In the genomic region with DNA sequence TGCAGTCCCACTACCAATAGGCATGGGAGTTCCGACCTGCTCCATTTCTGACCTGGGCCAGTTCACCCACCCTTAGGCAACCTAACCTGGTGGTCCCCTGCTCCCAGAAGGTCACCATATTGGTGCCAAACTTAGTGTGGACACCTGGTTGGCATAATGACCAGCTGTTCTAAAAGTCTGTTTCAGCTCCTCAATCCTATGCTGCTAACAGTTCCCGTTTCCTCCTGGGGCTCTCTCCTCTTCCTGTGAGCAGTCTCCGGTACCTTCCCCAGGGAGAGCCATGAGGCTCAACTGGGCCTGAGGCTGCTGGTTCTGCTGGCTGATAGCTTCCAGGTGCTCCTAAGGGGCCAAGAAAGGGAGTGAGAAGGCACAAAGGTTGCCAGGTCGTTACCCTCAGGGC, we compare ENCODE assay signal across 28 cellular contexts.
"Had no signal": no experiment of that assay in that cellular context is flagged by ENCODE, and none has a peak within 500 bp of the region (broad histone marks: within the 10 kb centered on the region; RNA-seq: fewer than 3 reads in every experiment).

No MANE protein-coding gene starts in this region.

- H3K36me3 ChIP-seq: left lung, lower lobe of right lung, neural progenitor cell, ovary, right atrium auricular region, right lobe of liver, tibial nerve, vagina had no signal

- H3K9me3 ChIP-seq: left lung, lower lobe of right lung, neutrophil, ovary, right atrium auricular region, right lobe of liver, tibial nerve, vagina had no signal

- H3K27ac ChIP-seq: left lung, lower lobe of right lung, neural progenitor cell, neutrophil, ovary, right atrium auricular region, right lobe of liver, tibial nerve, vagina had no signal

- H3K4me3 ChIP-seq: left lung, lower lobe of right lung, neural progenitor cell, ovary, right atrium auricular region, right lobe of liver, smooth muscle cell, tibial nerve, vagina had no signal

- H3K4me2 ChIP-seq: neural progenitor cell, smooth muscle cell had no signal

- ATAC-seq: left colon; left lung; lower lobe of right lung; naive thymus-derived CD8-positive, alpha-beta T cell; right lobe of liver; stimulated activated memory B cell treated with anti-CD40 and anti-IgM and Interleukin-4, amounts not matched to agents 10 μg/mL and 1 μg/mL and 100 μg/mL, for 72 hours had no signal

- H3K27me3 ChIP-seq: left lung, neural progenitor cell, ovary, right atrium auricular region, right lobe of liver, tibial nerve, vagina had no signal

- H3K9ac ChIP-seq: neural progenitor cell had no signal

- H3K9me3 Mint-ChIP-seq: immature natural killer cell; naive thymus-derived CD8-positive, alpha-beta T cell; nephron; neural progenitor cell; stimulated activated memory B cell treated with anti-CD40 and anti-IgM and Interleukin-4, amounts not matched to agents 10 μg/mL and 1 μg/mL and 100 μg/mL, for 72 hours; stimulated activated naive CD8-positive, alpha-beta T cell treated with anti-CD3 and anti-CD28 coated beads, Interleukin-15, amount 100 ng/mL, for 72 hours had no signal

- FAIRE-seq: islet of Langerhans, kidney had no signal

- H3K4me1 ChIP-seq: right lobe of liver had no signal

- H3K27ac Mint-ChIP-seq: immature natural killer cell; nephron; neural progenitor cell; progenitor cell of endocrine pancreas; stimulated activated memory B cell treated with anti-CD40 and anti-IgM and Interleukin-4, amounts not matched to agents 10 μg/mL and 1 μg/mL and 100 μg/mL, for 72 hours; type B pancreatic cell had no signal

- H3K36me3 Mint-ChIP-seq: immature natural killer cell, neural progenitor cell, type B pancreatic cell had no signal

- H3K27me3 Mint-ChIP-seq: progenitor cell of endocrine pancreas; stimulated activated memory B cell treated with anti-CD40 and anti-IgM and Interleukin-4, amounts not matched to agents 10 μg/mL and 1 μg/mL and 100 μg/mL, for 72 hours; stimulated activated naive CD8-positive, alpha-beta T cell treated with anti-CD3 and anti-CD28 coated beads, Interleukin-15, amount 100 ng/mL, for 72 hours; type B pancreatic cell had no signal

- H3K4me3 Mint-ChIP-seq: immature natural killer cell; naive thymus-derived CD8-positive, alpha-beta T cell; nephron; neural progenitor cell; stimulated activated memory B cell treated with anti-CD40 and anti-IgM and Interleukin-4, amounts not matched to agents 10 μg/mL and 1 μg/mL and 100 μg/mL, for 72 hours; stimulated activated naive CD8-positive, alpha-beta T cell treated with anti-CD3 and anti-CD28 coated beads, Interleukin-15, amount 100 ng/mL, for 72 hours; type B pancreatic cell had no signal

- DNase-seq: immature natural killer cell; kidney; left colon; left lung; lower lobe of right lung; mammary epithelial cell; mesenchymal stem cell; naive thymus-derived CD8-positive, alpha-beta T cell; ovary; right lobe of liver; stimulated activated CD4-positive, alpha-beta T cell treated with anti-CD3 and anti-CD28 coated beads, Interleukin-1b, Interleukin-23, amount 100 ng/mL, for 48 hours; stimulated activated CD4-positive, alpha-beta T cell treated with anti-CD3 and anti-CD28 coated beads, Interleukin-2, amount 100 ng/mL, for 48 hours; stimulated activated CD4-positive, alpha-beta T cell treated with anti-CD3 and anti-CD28 coated beads, Interleukin-4, amount 100 ng/mL, for 4 hours; stimulated activated CD8-positive, alpha-beta memory T cell treated with anti-CD3 and anti-CD28 coated beads, Interleukin-4, amount 100 ng/mL, for 48 hours; stimulated activated naive CD4-positive, alpha-beta T cell treated with Interleukin-2 at 50 U/mL for 16 hours; stimulated activated naive CD8-positive, alpha-beta T cell treated with anti-CD3 and anti-CD28 coated beads, Interleukin-15, amount 100 ng/mL, for 72 hours; substantia nigra had no signal
